Comparison of ENCODE assay signal across 8 cellular contexts in the genomic region with DNA sequence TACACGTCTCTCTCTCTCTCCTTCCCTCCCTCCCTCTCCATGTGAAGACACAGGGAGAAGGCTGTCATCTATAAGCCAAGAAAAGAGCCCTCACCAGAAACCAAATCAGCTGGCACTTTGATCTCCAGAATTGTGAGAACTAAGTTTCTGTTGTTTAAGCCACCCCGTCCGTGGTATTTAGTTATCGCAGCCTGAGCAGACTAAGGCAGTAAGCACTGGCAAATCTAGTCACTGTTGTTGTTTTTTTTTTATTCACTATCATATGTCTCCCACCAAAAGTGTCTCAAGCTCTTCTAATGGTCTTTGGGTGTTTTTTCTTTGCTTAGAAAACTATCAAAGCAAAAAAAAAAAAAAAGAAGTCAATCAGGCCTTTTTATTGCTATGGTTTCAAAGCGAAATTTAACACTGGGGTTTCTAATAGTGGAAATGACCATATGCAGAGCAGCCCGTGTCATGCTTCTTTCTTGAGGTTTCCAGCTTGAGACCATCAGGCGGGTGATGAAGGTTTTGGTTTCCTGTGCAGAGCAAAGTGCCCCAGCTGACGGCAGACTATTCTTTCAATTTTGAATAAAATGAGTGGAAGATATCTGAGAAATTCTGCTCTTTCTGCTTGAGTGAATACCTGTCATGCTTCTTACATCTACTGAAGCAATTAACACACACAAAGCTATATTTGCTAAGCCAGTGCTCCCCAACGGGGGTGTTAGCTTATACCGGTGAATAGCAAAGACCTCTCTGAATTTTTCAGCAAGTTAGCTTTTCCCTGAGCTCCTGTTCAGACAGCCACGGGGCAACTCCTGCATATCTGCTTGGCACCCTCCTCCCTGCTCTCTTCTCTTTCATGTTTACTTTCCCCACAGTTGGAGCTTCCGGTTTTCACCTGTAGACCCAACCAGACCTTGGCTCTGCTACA.
DNase-seq lines count a peak whose midpoint lies in the region; ATAC-seq and TF ChIP-seq lines count a peak whose summit lies in the region.

No MANE protein-coding gene starts in this region.

- no peak overlapping the region for H3K4me3 ChIP-seq in effector memory CD4-positive, alpha-beta T cell (ENCODE audit: insufficient read depth, low read depth, low read length, poor library complexity, severe bottlenecking)
- no peak overlapping the region for H3K4me3 ChIP-seq in spleen

- H3K27ac ChIP-seq in effector memory CD4-positive, alpha-beta T cell (ENCODE audit: insufficient read depth, low read length, poor library complexity, severe bottlenecking), result no peak overlapping the region
- no peak overlapping the region for H3K27ac ChIP-seq in spleen

- peak; percentile 35 for DNase-seq in GM13976 (ENCODE audit: low spot score)
- DNase-seq in effector memory CD4-positive, alpha-beta T cell, result no peak
- no peak for DNase-seq in G401 (ENCODE audit: low spot score)
- no peak for DNase-seq in spleen
- no peak for DNase-seq in NCI-H2196 (lab: John Stamatoyannopoulos, UW; ENCODE audit: unreplicated experiment)

- no peak overlapping the region for H3K27ac Mint-ChIP-seq in activated T-helper 17 cell treated with anti-CD3 and anti-CD28 coated beads, Interleukin-2, amount 50 U/mL, for 72 hours

- no peaks in the 10 kb centered on the region for H3K27me3 ChIP-seq in effector memory CD4-positive, alpha-beta T cell (replicated peaks; ENCODE audit: control insufficient read depth, insufficient read depth, low read length, poor library complexity, severe bottlenecking)
- H3K27me3 ChIP-seq in spleen (replicated peaks in 1 of 7), result no peaks in the 10 kb centered on the region

- 35 to 47% (median 41%) methylated on average over 12 of the region's 12 CpGs for WGBS in spleen, 5 donors

- intact Hi-C loops in spleen (cut with DNase I; ENCODE audit: low total_unique reads), result no loop called here

- no peak for TF ChIP-seq POLR2A in spleen (IDR thresholded peaks at IDR 0.05)

- H3K4me1 ChIP-seq in effector memory CD4-positive, alpha-beta T cell (ENCODE audit: control insufficient read depth, insufficient read depth, low read length, poor library complexity, severe bottlenecking), result no peaks in the 10 kb centered on the region
- H3K4me1 ChIP-seq in spleen, result peaks cover 0 to 19% (median 2%) of the 10 kb centered on the region in 6 donors

- in situ Hi-C loops in GM13976 (cut with MboI; ENCODE audit: low sequenced_read_pairs, unreplicated experiment), result no loop called here
- in situ Hi-C loops in G401 (cut with HindIII; ENCODE audit: low sequenced_read_pairs), result no loop called here

- H3K36me3 ChIP-seq in effector memory CD4-positive, alpha-beta T cell (ENCODE audit: control insufficient read depth, insufficient read depth, low read length), result no peaks in the 10 kb centered on the region
- no peaks in the 10 kb centered on the region for H3K36me3 ChIP-seq in spleen

- no peak for TF ChIP-seq CTCF in GM13976 (IDR thresholded peaks at IDR 0.05; ENCODE audit: borderline replicate concordance, control extremely low read depth, extremely low read depth, insufficient read depth, missing control alignments)
- TF ChIP-seq CTCF in spleen (IDR thresholded peaks at IDR 0.05 in 8 of 11, conservative IDR thresholded peaks at IDR 0.05 in 3 of 11), result no peak

- no peaks in the 10 kb centered on the region for H3K36me3 Mint-ChIP-seq in activated T-helper 17 cell treated with anti-CD3 and anti-CD28 coated beads, Interleukin-2, amount 50 U/mL, for 72 hours (ENCODE audit: low read depth)

- H3K27me3 Mint-ChIP-seq in activated T-helper 17 cell treated with anti-CD3 and anti-CD28 coated beads, Interleukin-2, amount 50 U/mL, for 72 hours, result peaks cover 16% of the 10 kb centered on the region

- H3K9me3 Mint-ChIP-seq in activated T-helper 17 cell treated with anti-CD3 and anti-CD28 coated beads, Interleukin-2, amount 50 U/mL, for 72 hours, result no peaks in the 10 kb centered on the region

- no peaks in the 10 kb centered on the region for H3K9me3 ChIP-seq in effector memory CD4-positive, alpha-beta T cell (ENCODE audit: control insufficient read depth, low read length)
- H3K9me3 ChIP-seq in spleen, result no peaks in the 10 kb centered on the region

- H3K4me3 Mint-ChIP-seq in activated T-helper 17 cell treated with anti-CD3 and anti-CD28 coated beads, Interleukin-2, amount 50 U/mL, for 72 hours, result no peak overlapping the region

- ATAC-seq in GM19452 (IDR thresholded peaks at IDR 0.05; ENCODE audit: unreplicated experiment), result peak; percentile 100
- ATAC-seq in HG03095 (IDR thresholded peaks at IDR 0.05; ENCODE audit: unreplicated experiment), result peak; percentile 97
- ATAC-seq in activated T-helper 17 cell treated with anti-CD3 and anti-CD28 coated beads, Interleukin-2, amount 50 U/mL, for 72 hours (replicated peaks), result peak; percentile 23

- H3K4me1 Mint-ChIP-seq in activated T-helper 17 cell treated with anti-CD3 and anti-CD28 coated beads, Interleukin-2, amount 50 U/mL, for 72 hours, result no peaks in the 10 kb centered on the region

Comparison
In these comparisons a context has a peak if more than half of its experiments do, and no peak if none do; other contexts are left out.
1. ATAC-seq: peak in every context shown above with its lines; median percentile 100 in GM19452; 97 in HG03095; 23 in activated T-helper 17 cell treated with anti-CD3 and anti-CD28 coated beads, Interleukin-2, amount 50 U/mL, for 72 hours.